2 cellular contexts compared by ENCODE assay signal in the genomic region with DNA sequence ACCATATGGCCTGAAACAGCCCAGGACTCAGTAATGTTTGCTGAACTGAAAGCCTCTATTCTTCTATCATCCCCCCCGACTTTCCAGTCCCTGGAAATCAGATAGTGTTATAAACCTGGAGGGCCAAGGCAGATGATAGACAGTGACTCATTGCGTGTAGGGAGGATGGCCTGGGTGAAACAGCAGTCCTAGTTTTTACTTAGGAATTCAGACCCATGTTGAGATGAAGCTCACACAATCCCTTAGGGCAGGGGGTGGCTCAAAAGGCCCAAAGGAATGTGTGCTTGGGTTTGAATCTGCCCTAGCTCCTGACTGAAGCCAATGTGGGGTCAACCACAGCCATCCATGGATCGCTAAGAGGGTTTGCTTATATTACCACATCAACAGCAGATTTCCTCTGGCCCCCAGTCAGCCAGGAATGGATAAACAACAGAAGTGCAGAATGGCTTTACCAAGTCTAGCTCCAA.
TF ChIP-seq lines count a peak whose summit lies in the region.

No MANE protein-coding gene starts in this region.

TF ChIP-seq in IMR-90, 13 proteins besides CTCF, POLR2A, EP300 and RAD21:
- TF ChIP-seq CHD1 (IDR thresholded peaks at IDR 0.05; ENCODE audit: low read depth, low read length) (no peak), FOS (IDR thresholded peaks at IDR 0.05; ENCODE audit: low read depth, low read length) (peak; percentile 82), RCOR1 (IDR thresholded peaks at IDR 0.05; ENCODE audit: insufficient replicate concordance, low read length) (peak; percentile 97), RFX5 (IDR thresholded peaks at IDR 0.05; ENCODE audit: low read depth, low read length) (no peak), BHLHE40 (IDR thresholded peaks at IDR 0.05; ENCODE audit: low read depth, low read length) (peak; percentile 86), NFE2L2 (IDR thresholded peaks at IDR 0.05; ENCODE audit: low read depth, low read length) (peak; percentile 14; the same call in 1 of the 2 replicates), CEBPB (IDR thresholded peaks at IDR 0.05; ENCODE audit: low read depth, low read length) (peak; percentile 86), MAZ (IDR thresholded peaks at IDR 0.05; ENCODE audit: borderline replicate concordance, low read depth, low read length) (peak; percentile 97), MAFK (IDR thresholded peaks at IDR 0.05; ENCODE audit: low read depth, low read length) (peak; percentile 47), MXI1 (IDR thresholded peaks at IDR 0.05; ENCODE audit: borderline replicate concordance, low read depth, low read length) (0 out of 2 replicates have a peak, but pooled peaks have one; percentile 21)
TF ChIP-seq in IMR-90: peak in this region for 8.

TF ChIP-seq in K562, 482 proteins besides CTCF, POLR2A, EP300 and RAD21 (continues in another document):
- 0 out of 2 replicates have a peak, but pooled peaks have one; percentile 18 for TF ChIP-seq MTA2 (IDR thresholded peaks at IDR 0.05; ENCODE audit: low read depth)
- TF ChIP-seq ARID3A (IDR thresholded peaks at IDR 0.05; ENCODE audit: borderline replicate concordance, low read depth, low read length): peak; percentile 80; the same call in 1 of the 2 replicates
- TF ChIP-seq MYBL2 (IDR thresholded peaks at IDR 0.05; ENCODE audit: low read depth): no peak
- TF ChIP-seq MYBL2 (CRISPR knock-in tag; IDR thresholded peaks at IDR 0.05; ENCODE audit: borderline replicate concordance): no peak
- peak; percentile 38; the same call in 1 of the 2 replicates for TF ChIP-seq LEF1 (IDR thresholded peaks at IDR 0.05)
- 0 out of 4 replicates have a peak, but pooled peaks of 1 of the 2 experiments have one; percentile 36 for TF ChIP-seq TBL1XR1 (IDR thresholded peaks at IDR 0.05; ENCODE audit: low read length in 2 of 2)
- TF ChIP-seq POLR2AphosphoS2 (IDR thresholded peaks at IDR 0.05; ENCODE audit: low read length): no peak
- TF ChIP-seq HINFP (tag; conservative IDR thresholded peaks at IDR 0.05; ENCODE audit: low read depth): no peak
- peak; percentile 27 for TF ChIP-seq FOS (IDR thresholded peaks at IDR 0.05; ENCODE audit: extremely low read depth, insufficient read length)
- TF ChIP-seq ZBTB9 (CRISPR knock-in tag; IDR thresholded peaks at IDR 0.05): no peak
- TF ChIP-seq TAF1 (IDR thresholded peaks at IDR 0.05; ENCODE audit: control insufficient read depth, extremely low read depth, insufficient read depth, low read length, severe bottlenecking): no peak
- TF ChIP-seq HDAC1 (IDR thresholded peaks at IDR 0.05): peak in 1 of 2 experiments; percentile 61; a peak in 2 of 4 replicates
- TF ChIP-seq CREM (IDR thresholded peaks at IDR 0.05; ENCODE audit: low read depth): peak; percentile 70
- TF ChIP-seq KAT7 (CRISPR knock-in tag; IDR thresholded peaks at IDR 0.05; ENCODE audit: borderline replicate concordance): no peak
- no peak for TF ChIP-seq ATF1 (CRISPR knock-in tag; IDR thresholded peaks at IDR 0.05)
- TF ChIP-seq ATF1 (tag; IDR thresholded peaks at IDR 0.05): 0 out of 2 replicates have a peak, but pooled peaks have one; percentile 10
- no peak for TF ChIP-seq ETV1 (tag; conservative IDR thresholded peaks at IDR 0.05; ENCODE audit: low read depth)
- TF ChIP-seq ZNF395 (CRISPR knock-in tag; IDR thresholded peaks at IDR 0.05): 0 out of 2 replicates have a peak, but pooled peaks have one; percentile 36
- no peak for TF ChIP-seq ETV5 (CRISPR knock-in tag; IDR thresholded peaks at IDR 0.05; ENCODE audit: low read depth)
- TF ChIP-seq EHMT2 (IDR thresholded peaks at IDR 0.05): peak; percentile 49; the same call in 1 of the 2 replicates
- peak; percentile 56; the same call in 1 of the 2 replicates for TF ChIP-seq SOX6 (IDR thresholded peaks at IDR 0.05)
- TF ChIP-seq SMARCE1 (IDR thresholded peaks at IDR 0.05): peak; percentile 91
- TF ChIP-seq ZNF398 (CRISPR knock-in tag; IDR thresholded peaks at IDR 0.05): no peak
- TF ChIP-seq CTBP1 (IDR thresholded peaks at IDR 0.05; ENCODE audit: borderline replicate concordance): peak; percentile 81
- TF ChIP-seq TBP (optimal IDR thresholded peaks at IDR 0.05; ENCODE audit: low read depth, low read length): no peak
- no peak for TF ChIP-seq C11orf30 (IDR thresholded peaks at IDR 0.05; ENCODE audit: low read depth)
- TF ChIP-seq TAF7 (tag; IDR thresholded peaks at IDR 0.05): no peak
- no peak for TF ChIP-seq POLR2G (IDR thresholded peaks at IDR 0.05; ENCODE audit: low read depth, low read length)
- TF ChIP-seq, protein P1, sequence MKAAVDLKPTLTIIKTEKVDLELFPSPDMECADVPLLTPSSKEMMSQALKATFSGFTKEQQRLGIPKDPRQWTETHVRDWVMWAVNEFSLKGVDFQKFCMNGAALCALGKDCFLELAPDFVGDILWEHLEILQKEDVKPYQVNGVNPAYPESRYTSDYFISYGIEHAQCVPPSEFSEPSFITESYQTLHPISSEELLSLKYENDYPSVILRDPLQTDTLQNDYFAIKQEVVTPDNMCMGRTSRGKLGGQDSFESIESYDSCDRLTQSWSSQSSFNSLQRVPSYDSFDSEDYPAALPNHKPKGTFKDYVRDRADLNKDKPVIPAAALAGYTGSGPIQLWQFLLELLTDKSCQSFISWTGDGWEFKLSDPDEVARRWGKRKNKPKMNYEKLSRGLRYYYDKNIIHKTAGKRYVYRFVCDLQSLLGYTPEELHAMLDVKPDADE (conservative IDR thresholded peaks at IDR 0.05; ENCODE audit: control insufficient read depth, low read depth, low read length): no peak
- no peak for TF ChIP-seq GATA2 (CRISPR knock-in tag; IDR thresholded peaks at IDR 0.05)
- TF ChIP-seq SMARCC2 (IDR thresholded peaks at IDR 0.05; ENCODE audit: low read depth): peak; percentile 51; the same call in 1 of the 2 replicates
- TF ChIP-seq HMBOX1 (IDR thresholded peaks at IDR 0.05): peak; percentile 64; the same call in 1 of the 2 replicates
- TF ChIP-seq SMARCA4 (IDR thresholded peaks at IDR 0.05): peak; percentile 88
- TF ChIP-seq MEIS2 (IDR thresholded peaks at IDR 0.05; ENCODE audit: partially characterized antibody): peak; percentile 51
- TF ChIP-seq ZNF197 (CRISPR knock-in tag; IDR thresholded peaks at IDR 0.05; ENCODE audit: low read depth): no peak
- peak; percentile 87 for TF ChIP-seq DPF2 (IDR thresholded peaks at IDR 0.05)
- no peak for TF ChIP-seq ZBTB1 (CRISPR knock-in tag; IDR thresholded peaks at IDR 0.05; ENCODE audit: borderline replicate concordance, low read depth)
- no peak for TF ChIP-seq NFIC (IDR thresholded peaks at IDR 0.05)
- peak; percentile 47 to 51; a peak in 3 of 4 replicates for TF ChIP-seq KDM1A (IDR thresholded peaks at IDR 0.05)
- TF ChIP-seq ZNF316 (IDR thresholded peaks at IDR 0.05): no peak
- TF ChIP-seq ZBTB26 (CRISPR knock-in tag; IDR thresholded peaks at IDR 0.05): no peak
- peak in 1 of 2 experiments; percentile 87; a peak in 2 of 4 replicates for TF ChIP-seq RCOR1 (IDR thresholded peaks at IDR 0.05; ENCODE audit: borderline replicate concordance in 1 of 2, low read depth in 2 of 2, low read length in 2 of 2)
- TF ChIP-seq MTF1 (CRISPR knock-in tag; IDR thresholded peaks at IDR 0.05; ENCODE audit: borderline replicate concordance): no peak
- no peak for TF ChIP-seq ZMIZ1 (IDR thresholded peaks at IDR 0.05; ENCODE audit: low read depth in 2 of 2, low read length in 2 of 2)
